ENCODE assay signal across 27 cellular contexts in the genomic region with DNA sequence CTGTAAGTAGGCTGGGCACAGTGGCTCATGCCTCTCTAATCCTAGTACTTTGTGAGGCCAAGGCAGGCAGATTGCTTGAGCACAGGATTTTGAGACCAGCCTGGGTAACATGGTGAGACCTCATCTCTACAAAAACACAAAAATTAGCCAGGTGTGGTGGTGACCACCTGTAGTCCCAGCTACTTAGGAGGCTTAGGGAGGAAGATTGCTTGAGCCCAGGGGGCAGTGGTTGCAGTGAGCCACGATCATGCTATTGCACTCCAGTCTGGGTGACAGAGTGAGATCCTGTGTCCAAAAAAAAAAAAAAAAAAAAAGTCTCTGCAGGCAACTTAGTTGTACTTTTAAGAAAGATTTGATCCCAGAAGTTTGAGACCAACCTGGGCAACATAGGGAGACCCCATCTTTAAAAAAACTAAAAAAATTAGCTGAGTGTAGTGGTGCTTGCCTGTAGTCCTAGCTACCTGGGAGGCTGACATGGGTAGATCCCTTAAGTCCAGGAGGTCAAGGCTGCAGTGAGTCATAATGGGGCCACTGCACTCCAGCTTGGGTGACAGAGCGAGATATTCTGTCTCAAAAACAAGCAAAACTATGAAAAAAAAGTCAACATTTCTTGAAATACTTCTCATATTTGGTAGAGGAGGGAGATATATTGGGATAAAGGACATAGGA. TPM values are rescaled to one million over a fixed set of nuclear protein-coding genes. Genes with fewer than 3 reads are reported as not detected.
DNase-seq lines count a peak whose midpoint lies in the region; ATAC-seq lines count a peak whose summit lies in the region.
"Had no signal": no experiment of that assay in that cellular context is flagged by ENCODE, and none has a peak within 500 bp of the region (broad histone marks: within the 10 kb centered on the region; RNA-seq: fewer than 3 reads in every experiment).

No MANE protein-coding gene starts in this region.

- no peak for ATAC-seq in T-helper 17 cell
- no peak for ATAC-seq in effector memory CD8-positive, alpha-beta T cell (replicated peaks)
- ATAC-seq in stimulated activated memory B cell treated with anti-CD40 and anti-IgM and Interleukin-4, amounts not matched to agents 10 μg/mL and 1 μg/mL and 100 μg/mL, for 72 hours = no peak
- no peak for ATAC-seq in GM19023 (IDR thresholded peaks at IDR 0.05; ENCODE audit: unreplicated experiment)
- ATAC-seq: activated CD4-positive, CD25-positive, alpha-beta regulatory T cell treated with anti-CD3 and anti-CD28 coated beads, Interleukin-2, amount 50 U/mL, for 24 hours; body of pancreas; Panc1; stimulated activated naive CD8-positive, alpha-beta T cell treated with anti-CD3 and anti-CD28 coated beads, Interleukin-15, Interleukin-2, amounts not matched to agents 100 U/mL and 50 U/mL, for 24 hours had no signal

- no peaks in the 10 kb centered on the region for H3K9me3 ChIP-seq in T-helper 17 cell (ENCODE audit: control insufficient read depth, low read length, poor library complexity, severe bottlenecking)
- H3K9me3 ChIP-seq: body of pancreas, Caco-2, esophagus squamous epithelium, vagina had no signal

- peaks cover 77% of the 10 kb centered on the region for H3K4me1 Mint-ChIP-seq in activated naive CD4-positive, alpha-beta T cell treated with anti-CD3 and anti-CD28 coated beads for 36 hours (ENCODE audit: low read depth)
- peaks cover 37% of the 10 kb centered on the region for H3K4me1 Mint-ChIP-seq in T-helper 17 cell
- H3K4me1 Mint-ChIP-seq in effector memory CD8-positive, alpha-beta T cell (ENCODE audit: low read depth in 2 of 2) = peaks cover 39 to 54% of the 10 kb centered on the region in 2 donors
- peaks cover 33% of the 10 kb centered on the region for H3K4me1 Mint-ChIP-seq in stimulated activated memory B cell treated with anti-CD40 and anti-IgM and Interleukin-4, amounts not matched to agents 10 μg/mL and 1 μg/mL and 100 μg/mL, for 72 hours

- peaks cover 23% of the 10 kb centered on the region for H3K36me3 Mint-ChIP-seq in activated naive CD4-positive, alpha-beta T cell treated with anti-CD3 and anti-CD28 coated beads for 36 hours (ENCODE audit: low read depth)
- H3K36me3 Mint-ChIP-seq in T-helper 17 cell (ENCODE audit: low read depth) = peaks cover 8% of the 10 kb centered on the region
- peaks cover 84% of the 10 kb centered on the region for H3K36me3 Mint-ChIP-seq in effector memory CD8-positive, alpha-beta T cell (ENCODE audit: insufficient read depth)
- H3K36me3 Mint-ChIP-seq in stimulated activated memory B cell treated with anti-CD40 and anti-IgM and Interleukin-4, amounts not matched to agents 10 μg/mL and 1 μg/mL and 100 μg/mL, for 72 hours = peaks cover 67% of the 10 kb centered on the region

- H3K4me3 Mint-ChIP-seq in activated naive CD4-positive, alpha-beta T cell treated with anti-CD3 and anti-CD28 coated beads for 36 hours = no peak overlapping the region
- H3K4me3 Mint-ChIP-seq in T-helper 17 cell = peak overlapping the region; percentile 31
- H3K4me3 Mint-ChIP-seq in effector memory CD8-positive, alpha-beta T cell = peak overlapping the region; percentile 58 to 74
- H3K4me3 Mint-ChIP-seq in stimulated activated memory B cell treated with anti-CD40 and anti-IgM and Interleukin-4, amounts not matched to agents 10 μg/mL and 1 μg/mL and 100 μg/mL, for 72 hours = no peak overlapping the region
- H3K4me3 Mint-ChIP-seq: B cell had no signal

- H3K9me3 Mint-ChIP-seq in activated naive CD4-positive, alpha-beta T cell treated with anti-CD3 and anti-CD28 coated beads for 36 hours = no peaks in the 10 kb centered on the region
- H3K9me3 Mint-ChIP-seq in effector memory CD8-positive, alpha-beta T cell = no peaks in the 10 kb centered on the region
- H3K9me3 Mint-ChIP-seq in stimulated activated memory B cell treated with anti-CD40 and anti-IgM and Interleukin-4, amounts not matched to agents 10 μg/mL and 1 μg/mL and 100 μg/mL, for 72 hours = no peaks in the 10 kb centered on the region

- no peak for DNase-seq in activated naive CD4-positive, alpha-beta T cell treated with anti-CD3 and anti-CD28 coated beads for 36 hours
- no peak for DNase-seq in activated naive CD4-positive, alpha-beta T cell (lab: John Stamatoyannopoulos, UW)
- DNase-seq in T-helper 17 cell = no peak
- no peak for DNase-seq in effector memory CD8-positive, alpha-beta T cell
- DNase-seq in HK-2 (ENCODE audit: unreplicated experiment) = no peak
- no peak for DNase-seq in NCI-H2227 treated with DMSO at 0.1 percent for 48 hours (lab: John Stamatoyannopoulos, UW)
- DNase-seq: activated T-cell treated with anti-CD3 and anti-CD28 coated beads, Interleukin-2, amount 50 U/mL, for 48 hours; body of pancreas; Caco-2; dermis blood vessel endothelial cell; DMS79; esophagus squamous epithelium; HCEC 1CT; KBM-7; mammary epithelial cell; NCI-H2029 treated with DMSO at 0.1 percent for 48 hours; NCI-H526 treated with DMSO at 0.1 percent for 48 hours; nucleus accumbens; SHP77; stimulated activated naive CD8-positive, alpha-beta T cell treated with anti-CD3 and anti-CD28 coated beads, Interleukin-15, Interleukin-2, amounts not matched to agents 100 U/mL and 50 U/mL, for 24 hours; SW 1271 had no signal

- CTCF ChIA-PET in activated naive CD4-positive, alpha-beta T cell treated with anti-CD3 and anti-CD28 coated beads for 36 hours (lab: Charles Lee) = no interaction called here

- intact Hi-C loops in activated naive CD4-positive, alpha-beta T cell treated with anti-CD3 and anti-CD28 coated beads for 36 hours (cut with micrococcal nuclease) = no loop called here

- no peaks in the 10 kb centered on the region for H3K27me3 Mint-ChIP-seq in activated naive CD4-positive, alpha-beta T cell treated with anti-CD3 and anti-CD28 coated beads for 36 hours (ENCODE audit: low read depth)
- H3K27me3 Mint-ChIP-seq in T-helper 17 cell = no peaks in the 10 kb centered on the region
- no peaks in the 10 kb centered on the region for H3K27me3 Mint-ChIP-seq in effector memory CD8-positive, alpha-beta T cell
- H3K27me3 Mint-ChIP-seq in stimulated activated memory B cell treated with anti-CD40 and anti-IgM and Interleukin-4, amounts not matched to agents 10 μg/mL and 1 μg/mL and 100 μg/mL, for 72 hours = no peaks in the 10 kb centered on the region
- H3K27me3 Mint-ChIP-seq: B cell had no signal

- H3K27ac Mint-ChIP-seq in activated naive CD4-positive, alpha-beta T cell treated with anti-CD3 and anti-CD28 coated beads for 36 hours = peak overlapping the region; percentile 93
- peak overlapping the region; percentile 69 for H3K27ac Mint-ChIP-seq in T-helper 17 cell
- peak overlapping the region; percentile 28 to 62 for H3K27ac Mint-ChIP-seq in effector memory CD8-positive, alpha-beta T cell
- peak overlapping the region; percentile 51 for H3K27ac Mint-ChIP-seq in stimulated activated memory B cell treated with anti-CD40 and anti-IgM and Interleukin-4, amounts not matched to agents 10 μg/mL and 1 μg/mL and 100 μg/mL, for 72 hours
- H3K27ac Mint-ChIP-seq: B cell had no signal

RNA-seq across cellular contexts. Expression of a gene that starts 10.5 kb away (rescaled TPM):
- 10 to 100 TPM; 29.5 to 30.6 TPM for total RNA-seq in activated naive CD4-positive, alpha-beta T cell treated with anti-CD3 and anti-CD28 coated beads for 36 hours
- 100 to 1,000 TPM; 203 to 260 TPM for total RNA-seq in T-helper 17 cell

RNA-seq across cellular contexts. Expression of a gene that starts 11.0 kb away (rescaled TPM):
- 10 to 100 TPM; 22.2 to 22.3 TPM for total RNA-seq in activated naive CD4-positive, alpha-beta T cell treated with anti-CD3 and anti-CD28 coated beads for 36 hours
- total RNA-seq in T-helper 17 cell = 10 to 100 TPM; 23.3 to 31.0 TPM

Comparison
In these comparisons a context has a peak if more than half of its experiments do, and no peak if none do; other contexts are left out.
1. H3K4me3 Mint-ChIP-seq: peak in T-helper 17 cell (single experiment) and effector memory CD8-positive, alpha-beta T cell (2 of 2); none in activated naive CD4-positive, alpha-beta T cell treated with anti-CD3 and anti-CD28 coated beads for 36 hours (single experiment) and stimulated activated memory B cell treated with anti-CD40 and anti-IgM and Interleukin-4, amounts not matched to agents 10 μg/mL and 1 μg/mL and 100 μg/mL, for 72 hours (single experiment).
2. RNA of a gene that starts 10.5 kb away (total RNA-seq): 203 to 260 TPM in T-helper 17 cell; 29.5 to 30.6 TPM in activated naive CD4-positive, alpha-beta T cell treated with anti-CD3 and anti-CD28 coated beads for 36 hours; every median in the first group is over 4 times any median in the second.
3. Peak in every context shown above with its lines, with median percentiles within 50 percentile points of each other: H3K27ac Mint-ChIP-seq.